ENCODE assay signal across 8 cellular contexts in the genomic region with DNA sequence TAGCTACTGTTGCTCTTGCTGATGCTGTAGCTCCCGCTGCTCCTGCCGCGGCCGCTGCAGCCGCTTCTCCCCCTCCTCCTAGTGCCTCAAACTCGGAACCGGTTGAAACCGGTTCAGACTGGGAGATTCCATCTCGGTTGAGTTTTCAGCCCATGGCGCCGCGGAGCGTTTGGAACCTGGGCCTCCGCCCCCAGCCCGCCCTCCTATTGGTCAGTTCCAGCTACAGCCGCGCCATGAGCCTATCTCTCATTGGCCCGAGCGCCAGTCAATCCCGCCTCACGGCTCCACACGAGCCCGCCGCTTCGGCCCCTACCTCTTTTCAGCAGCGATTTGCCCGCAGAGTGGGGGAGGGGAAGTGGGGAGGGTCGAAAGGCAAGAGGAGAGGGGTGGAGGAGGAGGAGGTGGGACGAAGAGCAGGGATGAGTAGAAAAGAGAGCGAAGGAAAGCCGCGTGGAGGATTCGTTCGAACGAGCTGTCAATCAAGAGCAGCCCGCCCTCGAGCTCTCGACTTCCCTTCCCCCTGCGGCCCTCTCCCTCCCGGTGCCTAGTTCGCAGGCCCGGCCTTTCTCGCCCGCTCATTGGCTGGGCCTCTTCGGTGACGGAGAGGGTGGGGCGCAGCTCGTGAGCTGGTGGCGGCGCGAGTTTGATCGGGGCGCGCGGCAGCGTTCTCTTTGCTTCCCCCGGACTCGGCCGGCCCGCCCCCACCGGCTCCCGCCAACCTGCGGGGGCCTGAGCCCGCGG. TPM values are rescaled to one million over a fixed set of nuclear protein-coding genes. Genes with fewer than 3 reads are reported as not detected.
A peak's percentile ranks its signal among the peaks of the same experiment; 100 is the strongest.
DNase-seq lines count a peak whose midpoint lies in the region; ATAC-seq, FAIRE-seq and TF ChIP-seq lines count a peak whose summit lies in the region.

A gene with protein sequence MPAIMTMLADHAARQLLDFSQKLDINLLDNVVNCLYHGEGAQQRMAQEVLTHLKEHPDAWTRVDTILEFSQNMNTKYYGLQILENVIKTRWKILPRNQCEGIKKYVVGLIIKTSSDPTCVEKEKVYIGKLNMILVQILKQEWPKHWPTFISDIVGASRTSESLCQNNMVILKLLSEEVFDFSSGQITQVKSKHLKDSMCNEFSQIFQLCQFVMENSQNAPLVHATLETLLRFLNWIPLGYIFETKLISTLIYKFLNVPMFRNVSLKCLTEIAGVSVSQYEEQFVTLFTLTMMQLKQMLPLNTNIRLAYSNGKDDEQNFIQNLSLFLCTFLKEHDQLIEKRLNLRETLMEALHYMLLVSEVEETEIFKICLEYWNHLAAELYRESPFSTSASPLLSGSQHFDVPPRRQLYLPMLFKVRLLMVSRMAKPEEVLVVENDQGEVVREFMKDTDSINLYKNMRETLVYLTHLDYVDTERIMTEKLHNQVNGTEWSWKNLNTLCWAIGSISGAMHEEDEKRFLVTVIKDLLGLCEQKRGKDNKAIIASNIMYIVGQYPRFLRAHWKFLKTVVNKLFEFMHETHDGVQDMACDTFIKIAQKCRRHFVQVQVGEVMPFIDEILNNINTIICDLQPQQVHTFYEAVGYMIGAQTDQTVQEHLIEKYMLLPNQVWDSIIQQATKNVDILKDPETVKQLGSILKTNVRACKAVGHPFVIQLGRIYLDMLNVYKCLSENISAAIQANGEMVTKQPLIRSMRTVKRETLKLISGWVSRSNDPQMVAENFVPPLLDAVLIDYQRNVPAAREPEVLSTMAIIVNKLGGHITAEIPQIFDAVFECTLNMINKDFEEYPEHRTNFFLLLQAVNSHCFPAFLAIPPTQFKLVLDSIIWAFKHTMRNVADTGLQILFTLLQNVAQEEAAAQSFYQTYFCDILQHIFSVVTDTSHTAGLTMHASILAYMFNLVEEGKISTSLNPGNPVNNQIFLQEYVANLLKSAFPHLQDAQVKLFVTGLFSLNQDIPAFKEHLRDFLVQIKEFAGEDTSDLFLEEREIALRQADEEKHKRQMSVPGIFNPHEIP (N-terminal part only) (minus strand): TSS at position 178 of the 741 bp plus-strand sequence. CDS start 4,459 bp downstream, outside the sequence.

- H3K27ac ChIP-seq in C4-2B (peak within 1 kb of the TSS; percentile 98), HepG2 (ENCODE audit: extremely low read length, insufficient read depth, low read length) (peak within 1 kb of the TSS; percentile 93)

- no TSS peak for BruUV-seq in HepG2 (replicated peaks; lab: Mats Ljungman, UMichigan)

- H3K4me3 ChIP-seq in HepG2 (replicated peaks in 1 of 3; ENCODE audit: insufficient read depth in 1 of 3, low read depth in 2 of 3, low read length in 3 of 3), result peak within 1 kb of the TSS; percentile 71 to 99 (median 91)

- H3K27me3 ChIP-seq in HepG2 (ENCODE audit: control insufficient read depth in 1 of 2, insufficient read depth in 2 of 2, low read length in 2 of 2), result no peaks in the 10 kb centered on the region; a peak in 1 of 5 replicates

- POLR2A ChIA-PET in HepG2 (lab: Yijun Ruan, JAX), result interaction anchor here (0.7 to 2.6 kb wide), 29 partner anchors 11 to 520 kb away, joined by 3 to 21 read pairs (median 4); a partner anchor contains a TSS

- peak; percentile 90 to 95 for TF ChIP-seq POLR2A in HepG2 (IDR thresholded peaks at IDR 0.05; ENCODE audit: insufficient read depth in 1 of 2, low read depth in 2 of 2, low read length in 2 of 2)

- intact Hi-C loops in HepG2 (cut with micrococcal nuclease; ENCODE audit: unreplicated experiment), result loop anchor here (5.0 to 10.0 kb wide), 3 partner anchors 94 to 349 kb away; a partner anchor contains a TSS

- DNase-seq in NCI-H774 (lab: John Stamatoyannopoulos, UW), result peak; percentile 99
- DNase-seq in activated CD4-positive, alpha-beta T cell treated with anti-CD3 and anti-CD28 coated beads, Interleukin-2, amount 50 U/mL, for 4 hours, result peak; percentile 98
- peak; percentile 99 for DNase-seq in dermis blood vessel endothelial cell
- peak; percentile 99 for DNase-seq in HepG2 (ENCODE audit: low spot score)
- DNase-seq in stimulated activated CD4-positive, alpha-beta T cell treated with anti-CD3 and anti-CD28 coated beads, Interleukin-4, amount 100 ng/mL, for 1 hour, result peak; percentile 99

- CTCF ChIA-PET in HepG2 (lab: Yijun Ruan, JAX; ENCODE audit: low intra/inter-chr PET ratio, low total read pairs), result no interaction called here

- H3K9me3 ChIP-seq in HepG2 (ENCODE audit: low read length), result no peaks in the 10 kb centered on the region

- H2AFZ ChIP-seq in HepG2 (ENCODE audit: low read length), result peak within 1 kb of the TSS; percentile 52

- peak within 1 kb of the TSS; percentile 83 for H3K9ac ChIP-seq in HepG2 (ENCODE audit: insufficient read depth, low read depth, low read length)

- H3K4me2 ChIP-seq in HepG2 (ENCODE audit: low read depth, low read length), result peak within 1 kb of the TSS; percentile 98

- H3K4me1 ChIP-seq in HepG2 (ENCODE audit: insufficient read depth, low read length), result peaks cover 38% of the 10 kb centered on the region

- peak; percentile 84 for ATAC-seq in GM19395 (IDR thresholded peaks at IDR 0.05; ENCODE audit: unreplicated experiment)
- peak; percentile 67 for ATAC-seq in HG03565 (IDR thresholded peaks at IDR 0.05; ENCODE audit: unreplicated experiment)
- peak; percentile 92 for ATAC-seq in HepG2

- FAIRE-seq in HepG2 (lab: Jason Lieb, UNC), result peak; percentile 90

- peaks cover 29% of the 10 kb centered on the region for H4K20me1 ChIP-seq in HepG2 (ENCODE audit: insufficient read depth, low read length)

- 1% methylated on average over 43 of the region's 65 CpGs for WGBS in HepG2 (ENCODE audit: low lambda C conversion rate)

- in situ Hi-C loops in HepG2 (cut with HindIII; ENCODE audit: extremely low pct_ligation_motif_present, low pct_unique_long_range_greater_than_20kb), result no loop called here

- no peaks in the 10 kb centered on the region for H3K36me3 ChIP-seq in HepG2 (replicated peaks in 1 of 2; ENCODE audit: control insufficient read depth in 1 of 2, insufficient read depth in 2 of 2, low read length in 2 of 2)

- peaks cover 42% of the 10 kb centered on the region for H3K79me2 ChIP-seq in HepG2 (ENCODE audit: insufficient read depth, low read length)

- peak; percentile 25 to 34; a peak in 1 of 4 replicates for TF ChIP-seq EP300 in HepG2 (IDR thresholded peaks at IDR 0.05; ENCODE audit: low read depth in 2 of 2, low read length in 2 of 2)
- 0 out of 2 replicates have a peak, but pooled peaks have one; percentile 22 for TF ChIP-seq EP300 in HepG2 (CRISPR knock-in tag; IDR thresholded peaks at IDR 0.05; ENCODE audit: borderline replicate concordance)

- TF ChIP-seq CTCF in C4-2B (conservative IDR thresholded peaks at IDR 0.05) (no peak), HepG2 (CRISPR knock-in tag; IDR thresholded peaks at IDR 0.05) (no peak)

- peak; percentile 54; the same call in 1 of the 2 replicates for TF ChIP-seq RAD21 in HepG2 (CRISPR knock-in tag; IDR thresholded peaks at IDR 0.05)

TF ChIP-seq in HepG2, 621 proteins besides CTCF, POLR2A, EP300 and RAD21 (continues in another document):
- TF ChIP-seq PCBP1 (IDR thresholded peaks at IDR 0.05; ENCODE audit: borderline replicate concordance, low read depth, low read length) (peak; percentile 99), ZNF549 (CRISPR knock-in tag; IDR thresholded peaks at IDR 0.05) (no peak), ZMYM4 (CRISPR knock-in tag; IDR thresholded peaks at IDR 0.05) (peak; percentile 94)
- TF ChIP-seq, protein P1, sequence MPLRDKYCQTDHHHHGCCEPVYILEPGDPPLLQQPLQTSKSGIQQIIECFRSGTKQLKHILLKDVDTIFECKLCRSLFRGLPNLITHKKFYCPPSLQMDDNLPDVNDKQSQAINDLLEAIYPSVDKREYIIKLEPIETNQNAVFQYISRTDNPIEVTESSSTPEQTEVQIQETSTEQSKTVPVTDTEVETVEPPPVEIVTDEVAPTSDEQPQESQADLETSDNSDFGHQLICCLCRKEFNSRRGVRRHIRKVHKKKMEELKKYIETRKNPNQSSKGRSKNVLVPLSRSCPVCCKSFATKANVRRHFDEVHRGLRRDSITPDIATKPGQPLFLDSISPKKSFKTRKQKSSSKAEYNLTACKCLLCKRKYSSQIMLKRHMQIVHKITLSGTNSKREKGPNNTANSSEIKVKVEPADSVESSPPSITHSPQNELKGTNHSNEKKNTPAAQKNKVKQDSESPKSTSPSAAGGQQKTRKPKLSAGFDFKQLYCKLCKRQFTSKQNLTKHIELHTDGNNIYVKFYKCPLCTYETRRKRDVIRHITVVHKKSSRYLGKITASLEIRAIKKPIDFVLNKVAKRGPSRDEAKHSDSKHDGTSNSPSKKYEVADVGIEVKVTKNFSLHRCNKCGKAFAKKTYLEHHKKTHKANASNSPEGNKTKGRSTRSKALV (CRISPR knock-in tag; IDR thresholded peaks at IDR 0.05), result 0 out of 2 replicates have a peak, but pooled peaks have one; percentile 26

RNA-seq across cellular contexts. Expression of the gene that starts here (rescaled TPM):
- total RNA-seq in dermis blood vessel endothelial cell, result 186 and 254 TPM in 2 replicates
- total RNA-seq in HepG2 (2016; rRNA removed; fragmentation: Illumina TruSeq; extraction: Trizol), result 212 and 301 TPM in 2 replicates
- 126 and 139 TPM in 2 replicates for total RNA-seq in HepG2 (2016; cell fraction: cytosol; rRNA removed; fragmentation: Illumina TruSeq; extraction: Trizol; ENCODE audit: low read depth)
- 218 and 301 TPM in 2 replicates for total RNA-seq in HepG2 (2016; cell fraction: insoluble cytoplasmic fraction; rRNA removed; fragmentation: Illumina TruSeq; extraction: Trizol)
- 90.9 and 111 TPM in 2 replicates for total RNA-seq in HepG2 (2016; cell fraction: membrane; rRNA removed; fragmentation: Illumina TruSeq; extraction: Trizol)
- total RNA-seq in HepG2 (2016; cell fraction: nucleus; rRNA removed; fragmentation: Illumina TruSeq; extraction: Trizol), result 246 and 260 TPM in 2 replicates
- polyA plus RNA-seq in HepG2 (2011; rRNA removed), result 43.7 and 67.4 TPM in 2 replicates
- polyA plus RNA-seq in HepG2 (2011; cell fraction: cytosol; rRNA removed), result 17.5 and 27.0 TPM in 2 replicates
- 81.7 and 90.4 TPM in 2 replicates for polyA plus RNA-seq in HepG2 (2011; cell fraction: nucleus; rRNA removed)
- 75.3 and 92.2 TPM in 2 replicates for polyA plus RNA-seq in HepG2 (2012)
- polyA plus RNA-seq in HepG2 (2016; cell fraction: cytosol; fragmentation: Illumina TruSeq; extraction: Trizol; ENCODE audit: low read depth), result 5.3 and 6.2 TPM in 2 replicates
- polyA plus RNA-seq in HepG2 (2016; cell fraction: insoluble cytoplasmic fraction; fragmentation: Illumina TruSeq; extraction: Trizol; ENCODE audit: low read depth), result 187 and 199 TPM in 2 replicates
- 23.1 and 26.6 TPM in 2 replicates for polyA plus RNA-seq in HepG2 (2016; cell fraction: membrane; fragmentation: Illumina TruSeq; extraction: Trizol; ENCODE audit: low read depth)
- polyA plus RNA-seq in HepG2 (2016; cell fraction: nucleus; fragmentation: Illumina TruSeq; extraction: Trizol; ENCODE audit: insufficient read depth, low read depth), result 273 and 284 TPM in 2 replicates
- 42.1 and 110 TPM in 2 replicates for polyA minus RNA-seq in HepG2 (2011; rRNA and poly(A)+ RNA removed; ENCODE audit: low replicate concordance)
- 55.4 and 63.7 TPM in 2 replicates for polyA minus RNA-seq in HepG2 (2011; cell fraction: cytosol; rRNA and poly(A)+ RNA removed)
- 201 and 221 TPM in 2 replicates for polyA minus RNA-seq in HepG2 (2011; cell fraction: nucleus; rRNA and poly(A)+ RNA removed)

Comparison
In these comparisons a context has a peak if more than half of its experiments do, and no peak if none do; other contexts are left out.
1. Peak in every context shown above with its lines: DNase-seq, ATAC-seq, H3K4me3 ChIP-seq and H3K27ac ChIP-seq.